10 cellular contexts compared by ENCODE assay signal in the genomic region with DNA sequence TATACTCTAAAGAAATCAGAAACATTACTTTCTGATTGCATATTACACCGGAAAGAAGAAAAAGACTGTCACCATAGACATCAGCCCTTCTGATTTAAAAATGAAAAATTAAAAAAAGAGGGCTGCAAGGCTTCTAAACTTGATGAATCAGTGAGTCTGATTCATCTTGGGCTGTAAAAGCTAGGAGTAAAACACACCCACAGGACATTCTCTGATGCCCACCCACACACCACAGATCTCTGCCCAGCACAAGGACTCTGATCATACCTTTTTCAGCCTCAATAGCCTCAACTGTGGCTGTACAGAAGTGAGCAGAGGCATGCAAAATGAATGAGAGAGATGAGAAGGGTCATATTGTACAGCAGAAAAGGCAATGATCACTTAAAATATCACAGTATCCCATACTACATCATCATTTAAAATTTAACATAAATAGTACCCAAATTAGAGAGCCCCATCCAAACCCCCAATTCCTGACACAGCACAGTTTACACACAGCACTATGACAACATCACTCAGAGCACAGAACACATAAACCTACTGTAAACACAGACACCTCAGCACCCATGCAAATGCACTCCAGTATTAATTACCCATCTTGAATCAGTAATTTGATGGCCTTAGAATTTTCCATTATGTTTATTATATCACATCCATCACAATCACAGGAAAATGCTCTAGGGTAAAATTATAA. TPM values are rescaled to one million over a fixed set of nuclear protein-coding genes. Genes with fewer than 3 reads are reported as not detected.
DNase-seq lines count a peak whose midpoint lies in the region; ATAC-seq and TF ChIP-seq lines count a peak whose summit lies in the region.
"Had no signal": no experiment of that assay in that cellular context is flagged by ENCODE, and none has a peak within 500 bp of the region (broad histone marks: within the 10 kb centered on the region; RNA-seq: fewer than 3 reads in every experiment).

No MANE protein-coding gene starts in this region.

- no peak for ATAC-seq in psoas muscle

- peaks cover 15% of the 10 kb centered on the region for H3K36me3 Mint-ChIP-seq in chondrocyte (ENCODE audit: low read depth)

- H3K36me3 ChIP-seq in MG63: peaks cover 13% of the 10 kb centered on the region
- H3K36me3 ChIP-seq in psoas muscle (ENCODE audit: insufficient read depth in 1 of 2, low read depth in 1 of 2): peaks cover 5 to 49% of the 10 kb centered on the region in 2 donors
- H3K36me3 ChIP-seq in ovary: no peaks in the 10 kb centered on the region

- H3K27ac Mint-ChIP-seq in chondrocyte (ENCODE audit: unreplicated experiment): peak overlapping the region; percentile 41

- 86 to 92% (median 87%) methylated on average over 1 of the region's 1 CpG for WGBS in psoas muscle, 3 donors
- 73 to 94% (median 77%) methylated on average over 1 of the region's 1 CpG for WGBS in ovary, 3 donors

- DNase-seq in NCI-H1436 (lab: John Stamatoyannopoulos, UW): peak; percentile 6
- no peak for DNase-seq in NCI-H1436 treated with DMSO at 0.1 percent for 48 hours (lab: John Stamatoyannopoulos, UW)
- peak; percentile 45 for DNase-seq in MG63
- DNase-seq in chondrocyte (ENCODE audit: low spot score): no peak
- DNase-seq in psoas muscle: no peak
- no peak for DNase-seq in iPS-NIHi11 (ENCODE audit: low spot score)
- no peak for DNase-seq in ovary
- no peak for DNase-seq in effector CD4-positive, alpha-beta T cell
- DNase-seq: NCI-H510A treated with DMSO at 0.1 percent for 48 hours, T-helper 2 cell had no signal

- no peak overlapping the region for H3K4me3 ChIP-seq in MG63
- no peak overlapping the region for H3K4me3 ChIP-seq in psoas muscle
- H3K4me3 ChIP-seq in ovary: no peak overlapping the region

- H3K9me3 ChIP-seq in MG63 (no peaks in the 10 kb centered on the region), psoas muscle (no peaks in the 10 kb centered on the region), ovary (no peaks in the 10 kb centered on the region)

- H3K4me3 Mint-ChIP-seq in chondrocyte (ENCODE audit: unreplicated experiment): no peak overlapping the region

- intact Hi-C loops in psoas muscle (cut with DNase I): no loop called here
- intact Hi-C loops in ovary (cut with DNase I): no loop called here

- H3K27me3 Mint-ChIP-seq in chondrocyte (ENCODE audit: low read depth): no peaks in the 10 kb centered on the region

- H3K4me1 ChIP-seq in psoas muscle (peaks cover 30% of the 10 kb centered on the region), ovary (ENCODE audit: insufficient read depth) (no peaks in the 10 kb centered on the region)

- H3K9me3 Mint-ChIP-seq in chondrocyte (ENCODE audit: low read depth): no peaks in the 10 kb centered on the region

- H3K27me3 ChIP-seq in MG63: no peaks in the 10 kb centered on the region
- H3K27me3 ChIP-seq in psoas muscle (ENCODE audit: insufficient read depth in 3 of 3, low read length in 2 of 3): no peaks in the 10 kb centered on the region
- H3K27me3 ChIP-seq in ovary: no peaks in the 10 kb centered on the region

- TF ChIP-seq CTCF in chondrocyte (IDR thresholded peaks at IDR 0.05): no peak
- no peak for TF ChIP-seq CTCF in psoas muscle (IDR thresholded peaks at IDR 0.05)
- TF ChIP-seq CTCF in ovary (IDR thresholded peaks at IDR 0.05): no peak

- H3K27ac ChIP-seq in psoas muscle (peak overlapping the region; percentile 23), ovary (no peak overlapping the region)

- peaks cover 14% of the 10 kb centered on the region for H3K4me1 Mint-ChIP-seq in chondrocyte (ENCODE audit: low read depth)

- no peak for TF ChIP-seq POLR2A in ovary (IDR thresholded peaks at IDR 0.05)

- no peak for TF ChIP-seq EP300 in ovary (IDR thresholded peaks at IDR 0.05)

RNA-seq across cellular contexts. Expression of a gene that starts 6.4 kb away (rescaled TPM):
- 0.10 and 2.4 TPM in 2 replicates for total RNA-seq in MG63 (2014; rRNA removed; shearing (Covaris generic); ENCODE audit: low replicate concordance)
- 1.4 to 3.4 TPM (median 2.1 TPM) in 3 replicates for total RNA-seq in chondrocyte
- total RNA-seq in psoas muscle: 100 to 1,000 TPM in 2 of 4 donors, 10 to 100 TPM in 2; 17.0 to 253 (median 80.5) TPM
- 1 to 10 TPM; 2.0 to 8.9 (median 7.3) TPM for polyA plus RNA-seq in psoas muscle
- 1 to 10 TPM; 1.1 to 3.5 (median 2.2) TPM for total RNA-seq in ovary
- 1 to 10 TPM; 1.3 to 1.5 TPM for polyA plus RNA-seq in ovary

RNA-seq across cellular contexts. Expression of a gene that starts 25.9 kb away (rescaled TPM):
- total RNA-seq in MG63 (2014; rRNA removed; shearing (Covaris generic); ENCODE audit: low replicate concordance): 32.7 and 62.7 TPM in 2 replicates
- total RNA-seq in chondrocyte: 93.5 to 102 TPM (median 94.7 TPM) in 3 replicates
- 100 to 1,000 TPM; 134 to 205 (median 161) TPM for total RNA-seq in psoas muscle
- polyA plus RNA-seq in psoas muscle: 100 to 1,000 TPM in 1 of 3 donors, 10 to 100 TPM in 2; 69.0 to 166 (median 99.1) TPM
- 100 to 1,000 TPM in 5 of 7 donors, 10 to 100 TPM in 2; 56.3 to 131 (median 115) TPM for total RNA-seq in ovary
- polyA plus RNA-seq in ovary: 100 to 1,000 TPM in 1 of 2 donors, 10 to 100 TPM in 1; 78.9 to 130 TPM

RNA-seq across cellular contexts. Expression of a gene that starts 56.1 kb away (rescaled TPM):
- 5.9 and 14.5 TPM in 2 replicates for total RNA-seq in MG63 (2014; rRNA removed; shearing (Covaris generic); ENCODE audit: low replicate concordance)
- total RNA-seq in chondrocyte: 59.4 to 61.1 TPM (median 60.5 TPM) in 3 replicates
- 100 to 1,000 TPM in 3 of 4 donors, 10 to 100 TPM in 1; 92.3 to 177 (median 138) TPM for total RNA-seq in psoas muscle
- polyA plus RNA-seq in psoas muscle: 100 to 1,000 TPM in 1 of 3 donors, 10 to 100 TPM in 2; 52.2 to 162 (median 94.2) TPM
- 10 to 100 TPM; 36.8 to 59.9 (median 55.0) TPM for total RNA-seq in ovary
- 10 to 100 TPM; 31.2 to 78.2 TPM for polyA plus RNA-seq in ovary

Comparison
In these comparisons a context has a peak if more than half of its experiments do, and no peak if none do; other contexts are left out.
1. DNase-seq: peak in NCI-H1436 (single experiment) and MG63 (single experiment); none in NCI-H1436 treated with DMSO at 0.1 percent for 48 hours (single experiment), chondrocyte (single experiment), psoas muscle (0 of 2), iPS-NIHi11 (single experiment), ovary (0 of 5) and effector CD4-positive, alpha-beta T cell (single experiment).